Comparison of ENCODE assay signal across 23 cellular contexts in genomic region chr1:26022404-26022779, GRCh38. TPM values are rescaled to one million over a fixed set of nuclear protein-coding genes. Genes with fewer than 3 reads are reported as not detected.
DNase-seq lines count a peak whose midpoint lies in the region; ATAC-seq and TF ChIP-seq lines count a peak whose summit lies in the region.
"Had no signal": no experiment of that assay in that cellular context is flagged by ENCODE, and none has a peak within 500 bp of the region (broad histone marks: within the 10 kb centered on the region; RNA-seq: fewer than 3 reads in every experiment).

No MANE protein-coding gene starts in this region.

- TF ChIP-seq POLR2A in vagina (IDR thresholded peaks at IDR 0.05) = no peak

- no peak overlapping the region for H3K4me2 ChIP-seq in neuronal stem cell (ENCODE audit: insufficient read depth, low read length, poor library complexity, severe bottlenecking)

- no peak overlapping the region for H3K18ac ChIP-seq in neuronal stem cell (ENCODE audit: low read length)

- H3K9ac ChIP-seq in neuronal stem cell (ENCODE audit: low read depth, low read length, poor library complexity) = peak overlapping the region; percentile 89

- DNase-seq in left ventricle myocardium inferior (no peak), left ventricle myocardium superior (no peak), coronary artery (ENCODE audit: low spot score) (no peak), neuronal stem cell (ENCODE audit: low spot score) (no peak), vagina (ENCODE audit: extremely low spot score in 2 of 2) (no peak), left lobe of liver (ENCODE audit: low spot score) (no peak), NCI-H69 (lab: John Stamatoyannopoulos, UW) (no peak)
- DNase-seq: ACHN; activated CD4-positive, alpha-beta T cell treated with anti-CD3 and anti-CD28 coated beads, Interleukin-2, amount 10 ng/mL, durations not matched to agents 24 days and 14 days; activated CD8-positive, alpha-beta memory T cell treated with anti-CD3 and anti-CD28 coated beads, Interleukin-2, amount 50 U/mL, for 4 hours; activated naive CD8-positive, alpha-beta T cell treated with anti-CD3 and anti-CD28 coated beads, Interleukin-2, amount 50 U/mL, for 24 hours; effector memory CD8-positive, alpha-beta T cell; esophagus squamous epithelium; NCI-H1105; NCI-H2081; NK-92 treated with Interleukin-12 subunit alpha and Interleukin-12 subunit beta, amount 100 ng/mL, for 24 hours; stimulated activated CD4-positive, alpha-beta T cell treated with anti-CD3 and anti-CD28 coated beads, Interleukin-4, amount 100 ng/mL, for 4 hours had no signal

- intact Hi-C loops in left ventricle myocardium inferior (cut with micrococcal nuclease) = no loop called here
- intact Hi-C loops in left ventricle myocardium superior (cut with micrococcal nuclease) = no loop called here
- intact Hi-C loops in vagina (cut with DNase I) = no loop called here

- H3K4me3 ChIP-seq in left ventricle myocardium inferior (peak overlapping the region; percentile 60), coronary artery (peak overlapping the region; percentile 63), neuronal stem cell (ENCODE audit: low read length in 2 of 2) (peak overlapping the region; percentile 22 to 57), vagina (no peak overlapping the region)
- H3K4me3 ChIP-seq: pancreas had no signal

- H3K9me3 ChIP-seq in left ventricle myocardium inferior (replicated peaks) (no peaks in the 10 kb centered on the region), neuronal stem cell (replicated peaks in 1 of 2; ENCODE audit: control insufficient read depth in 2 of 2, insufficient read depth in 1 of 2, low read depth in 1 of 2, low read length in 2 of 2) (no peaks in the 10 kb centered on the region), vagina (no peaks in the 10 kb centered on the region)
- H3K9me3 ChIP-seq: esophagus squamous epithelium, pancreas had no signal

- H2AK5ac ChIP-seq in neuronal stem cell (ENCODE audit: low read depth, low read length) = peak overlapping the region; percentile 36

- peaks cover 78% of the 10 kb centered on the region for H3K4me1 ChIP-seq in left ventricle myocardium inferior
- H3K4me1 ChIP-seq in neuronal stem cell (ENCODE audit: control insufficient read depth in 2 of 2, insufficient read depth in 1 of 2, low read depth in 1 of 2, low read length in 2 of 2) = peaks cover 8 to 37% of the 10 kb centered on the region in 2 donors
- peaks cover 9% of the 10 kb centered on the region for H3K4me1 ChIP-seq in vagina
- H3K4me1 ChIP-seq: pancreas had no signal

- no CpG with 5 or more reads among the region's 8 CpGs for WGBS in neuronal stem cell (ENCODE audit: extremely low coverage in 2 of 2, insufficient read length in 2 of 2, insufficient replicate concordance in 1 of 2), 2 donors

- H2BK15ac ChIP-seq in neuronal stem cell (ENCODE audit: low read length) = peak overlapping the region; percentile 12

- H3K27ac ChIP-seq in left ventricle myocardium inferior (replicated peaks) (peak overlapping the region; percentile 94), coronary artery (peak overlapping the region in 1 of 2 donors; percentile 65), neuronal stem cell (replicated peaks; ENCODE audit: low read length) (no peak overlapping the region), vagina (peak overlapping the region; percentile 7)
- H3K27ac ChIP-seq: pancreas, RWPE1 had no signal

- no peaks in the 10 kb centered on the region for H3K79me1 ChIP-seq in neuronal stem cell (ENCODE audit: low read depth, low read length)

- no peak overlapping the region for H4K8ac ChIP-seq in neuronal stem cell (ENCODE audit: low read depth, low read length)

- H2AFZ ChIP-seq in neuronal stem cell (ENCODE audit: low read length) = no peak overlapping the region

- H2BK12ac ChIP-seq in neuronal stem cell (ENCODE audit: low read length) = no peak overlapping the region

- TF ChIP-seq CTCF in left ventricle myocardium inferior (IDR thresholded peaks at IDR 0.05; ENCODE audit: borderline replicate concordance) = no peak
- TF ChIP-seq CTCF in coronary artery (IDR thresholded peaks at IDR 0.05) = no peak
- TF ChIP-seq CTCF in vagina (IDR thresholded peaks at IDR 0.05) = no peak

- no peaks in the 10 kb centered on the region for H3K27me3 ChIP-seq in left ventricle myocardium inferior (ENCODE audit: low read depth)
- H3K27me3 ChIP-seq in neuronal stem cell (ENCODE audit: control insufficient read depth in 3 of 3, insufficient read depth in 3 of 3, low read depth in 1 of 3, low read length in 3 of 3) = peaks cover 0 to 8% (median 0%) of the 10 kb centered on the region in 3 experiments
- no peaks in the 10 kb centered on the region for H3K27me3 ChIP-seq in vagina
- H3K27me3 ChIP-seq: esophagus squamous epithelium, pancreas had no signal

- H4K91ac ChIP-seq in neuronal stem cell (ENCODE audit: low read depth, low read length, poor library complexity) = no peak overlapping the region

- no peak overlapping the region for H3K23ac ChIP-seq in neuronal stem cell (ENCODE audit: low read depth, low read length, poor library complexity)

- no peak overlapping the region for H2BK120ac ChIP-seq in neuronal stem cell (ENCODE audit: low read depth, low read length)

- H3K14ac ChIP-seq in neuronal stem cell (ENCODE audit: low read length) = no peak overlapping the region

- no peaks in the 10 kb centered on the region for H3K36me3 ChIP-seq in left ventricle myocardium inferior
- H3K36me3 ChIP-seq in neuronal stem cell (replicated peaks in 1 of 2; ENCODE audit: control insufficient read depth in 2 of 2, insufficient read depth in 2 of 2, low read length in 2 of 2) = no peaks in the 10 kb centered on the region
- H3K36me3 ChIP-seq in vagina = no peaks in the 10 kb centered on the region
- H3K36me3 ChIP-seq: esophagus squamous epithelium, pancreas had no signal

- no peak for ATAC-seq in left ventricle myocardium superior
- no peak for ATAC-seq in GM21576 (IDR thresholded peaks at IDR 0.05; ENCODE audit: unreplicated experiment)
- ATAC-seq in left lobe of liver = no peak
- ATAC-seq: activated naive CD8-positive, alpha-beta T cell treated with anti-CD3 and anti-CD28 coated beads, Interleukin-2, amount 50 U/mL, for 24 hours; effector memory CD8-positive, alpha-beta T cell had no signal

- H3K4ac ChIP-seq in neuronal stem cell (ENCODE audit: low read length) = no peak overlapping the region

- peak overlapping the region; percentile 40 for H2BK5ac ChIP-seq in neuronal stem cell (ENCODE audit: low read length)

RNA-seq across cellular contexts. Expression of gene EXTL1, which starts 0.8 kb away (rescaled TPM):
- 11.3 TPM for total RNA-seq in left ventricle myocardium inferior
- total RNA-seq in left ventricle myocardium superior = 15.8 TPM
- 0.91 TPM for polyA plus RNA-seq in neuronal stem cell (2013, experiment 1 of 2)
- polyA plus RNA-seq in neuronal stem cell (2013, experiment 2 of 2) = 1.1 TPM
- total RNA-seq in vagina = 0.74 TPM
- not detected for total RNA-seq in left lobe of liver
- total RNA-seq: activated CD4-positive, alpha-beta T cell treated with anti-CD3 and anti-CD28 coated beads, Interleukin-2, amount 10 ng/mL, durations not matched to agents 24 days and 14 days; esophagus squamous epithelium; subcutaneous adipose tissue had no signal
- polyA plus RNA-seq: liver had no signal

RNA-seq across cellular contexts. Expression of gene SLC30A2, which starts 23.5 kb away (rescaled TPM):
- total RNA-seq in left ventricle myocardium inferior (7.1 TPM), left ventricle myocardium superior (6.4 TPM), vagina (not detected), left lobe of liver (0.33 TPM)
- 0.07 TPM for polyA plus RNA-seq in neuronal stem cell (2013, experiment 1 of 2)
- 0.03 TPM for polyA plus RNA-seq in neuronal stem cell (2013, experiment 2 of 2)
- total RNA-seq: activated CD4-positive, alpha-beta T cell treated with anti-CD3 and anti-CD28 coated beads, Interleukin-2, amount 10 ng/mL, durations not matched to agents 24 days and 14 days; esophagus squamous epithelium; NCI-H460 had no signal

RNA-seq across cellular contexts. Expression of gene PAFAH2, which starts 24.5 kb away (rescaled TPM):
- total RNA-seq in left ventricle myocardium inferior (10.6 TPM), left ventricle myocardium superior (9.8 TPM), vagina (7.1 TPM), left lobe of liver (23.1 TPM)
- 6.6 TPM for polyA plus RNA-seq in neuronal stem cell (2013, experiment 1 of 2)
- polyA plus RNA-seq in neuronal stem cell (2013, experiment 2 of 2) = 7.3 TPM

RNA-seq across cellular contexts. Expression of gene TRIM63, which starts 45.0 kb away (rescaled TPM):
- total RNA-seq in left ventricle myocardium inferior (203 TPM), left ventricle myocardium superior (207 TPM), vagina (not detected), left lobe of liver (0.20 TPM)
- polyA plus RNA-seq in neuronal stem cell (2013, experiment 1 of 2) = not detected
- polyA plus RNA-seq in neuronal stem cell (2013, experiment 2 of 2) = not detected
- total RNA-seq: activated CD4-positive, alpha-beta T cell treated with anti-CD3 and anti-CD28 coated beads, Interleukin-2, amount 10 ng/mL, durations not matched to agents 24 days and 14 days; liver; NCI-H460 had no signal

Comparison
In these comparisons a context has a peak if more than half of its experiments do, and no peak if none do; other contexts are left out.
1. H3K4me3 ChIP-seq: peak in left ventricle myocardium inferior (single experiment), coronary artery (single experiment) and neuronal stem cell (2 of 2); none in vagina (0 of 2).